10 cellular contexts compared by ENCODE assay signal in the genomic region with DNA sequence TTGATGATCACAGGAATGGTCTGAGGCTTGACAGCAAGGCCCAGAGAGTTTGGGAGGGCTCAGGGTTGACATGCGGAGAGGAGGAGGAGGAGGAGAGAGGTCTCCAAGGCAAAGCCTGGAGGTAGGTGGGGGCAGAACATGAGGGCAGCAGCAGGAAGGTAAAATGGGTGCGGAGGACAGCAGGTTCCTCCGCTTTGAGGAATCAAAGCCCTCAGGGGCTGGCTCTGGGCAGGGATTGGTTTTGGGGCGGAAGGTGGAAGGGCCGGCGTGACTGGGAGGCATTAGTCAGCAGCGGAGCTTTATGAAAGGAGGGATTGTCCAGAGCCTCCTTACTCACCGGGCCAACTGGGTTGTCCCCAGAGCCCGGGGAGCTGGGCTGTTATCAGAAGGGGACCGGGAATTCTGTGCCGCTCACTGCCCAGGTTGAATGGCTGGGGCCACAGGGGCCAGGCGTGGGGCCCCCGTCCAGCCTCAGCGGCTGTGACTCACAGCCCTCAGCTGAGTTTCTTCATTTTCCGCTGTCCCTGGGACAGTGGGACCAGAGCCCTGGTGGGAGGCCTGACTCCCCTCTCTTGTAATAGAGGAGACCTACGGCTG. TPM values are rescaled to one million over a fixed set of nuclear protein-coding genes. Genes with fewer than 3 reads are reported as not detected.
A peak's percentile ranks its signal among the peaks of the same experiment; 100 is the strongest.
DNase-seq lines count a peak whose midpoint lies in the region; ATAC-seq and TF ChIP-seq lines count a peak whose summit lies in the region.
"Had no signal": no experiment of that assay in that cellular context is flagged by ENCODE, and none has a peak within 500 bp of the region (broad histone marks: within the 10 kb centered on the region; RNA-seq: fewer than 3 reads in every experiment).

No MANE protein-coding gene starts in this region.

- H3K4me1 Mint-ChIP-seq in H9, result peaks cover 34 to 41% of the 10 kb centered on the region in 2 experiments

- no peaks in the 10 kb centered on the region for H3K23me2 ChIP-seq in H9 (ENCODE audit: insufficient read length, low read depth, low read length, poor library complexity, severe bottlenecking)

- H3K4me1 ChIP-seq in H9 (ENCODE audit: insufficient read depth, low read length) (peaks cover 6% of the 10 kb centered on the region; the same call in 1 of the 2 replicates), spleen (peaks cover 18 to 72% (median 40%) of the 10 kb centered on the region in 6 donors), esophagus squamous epithelium (peaks cover 16 to 80% (median 47%) of the 10 kb centered on the region in 3 donors)

- H2BK120ac ChIP-seq in H9 (ENCODE audit: low read depth, low read length, poor library complexity, severe bottlenecking), result no peak overlapping the region

- H3K27ac Mint-ChIP-seq in H9, result no peak overlapping the region; a peak in 2 of 7 replicates
- H3K27ac Mint-ChIP-seq: activated T-helper 2 cell treated with anti-CD3 and anti-CD28 coated beads, Interferon-gamma antibody, Interleukin-2, Interleukin-4, amounts not matched to agents 10 μg/mL and 5 μg/mL and 100 μg/mL, durations not matched to agents 14 hours and 24 hours and 36 hours had no signal

- H4K20me1 ChIP-seq in H9 (ENCODE audit: control insufficient read depth, insufficient read depth, insufficient read length), result no peaks in the 10 kb centered on the region

- no peak overlapping the region for H3K23ac ChIP-seq in H9 (ENCODE audit: insufficient read length, low read depth, low read length)

- no peak overlapping the region for H2BK5ac ChIP-seq in H9 (ENCODE audit: insufficient read length, low read length)

- H3K36me3 Mint-ChIP-seq in H9 (ENCODE audit: insufficient read depth in 1 of 3, low read depth in 3 of 3), result no peaks in the 10 kb centered on the region

- no peak overlapping the region for H4K91ac ChIP-seq in H9 (ENCODE audit: insufficient read length, low read depth, low read length)

- H3K27ac ChIP-seq in H9 (ENCODE audit: insufficient read length, low read depth, low read length), result no peak overlapping the region
- H3K27ac ChIP-seq in spleen, result peak overlapping the region in 2 of 8 donors; percentile 71 to 75
- peak overlapping the region in 2 of 4 donors; percentile 62 to 75 for H3K27ac ChIP-seq in esophagus squamous epithelium

- TF ChIP-seq POLR2A in spleen (IDR thresholded peaks at IDR 0.05) (no peak), esophagus squamous epithelium (IDR thresholded peaks at IDR 0.05) (no peak)

- no peak overlapping the region for H3K14ac ChIP-seq in H9 (ENCODE audit: insufficient read depth, low read length)

- H3K18ac ChIP-seq in H9 (ENCODE audit: insufficient read length, low read depth, low read length), result no peak overlapping the region

- H3K79me2 ChIP-seq in H9 (ENCODE audit: insufficient read depth, low read length), result no peaks in the 10 kb centered on the region

- H2AFZ ChIP-seq in H9 (ENCODE audit: low read length), result no peak overlapping the region

- no peak overlapping the region for H4K8ac ChIP-seq in H9 (replicated peaks; ENCODE audit: insufficient read length, low read depth, low read length)

- H3K4me3 Mint-ChIP-seq in H9, result no peak overlapping the region

- no peak overlapping the region for H2BK12ac ChIP-seq in H9 (ENCODE audit: insufficient read length, low read depth, low read length)

- no CpG with 5 or more reads among the region's 16 CpGs for WGBS in H9 (ENCODE audit: extremely low coverage, insufficient read length, low lambda C conversion rate)
- 89 to 97% (median 92%) methylated on average over 15 to 16 of the region's 16 CpGs for WGBS in spleen, 5 donors
- WGBS in esophagus squamous epithelium, 2 donors, result 65 to 68% methylated on average over 11 to 12 of the region's 16 CpGs

- no peak overlapping the region for H3T11ph ChIP-seq in H9 (ENCODE audit: low read length)

- no peaks in the 10 kb centered on the region for H3K9me3 ChIP-seq in H9 (ENCODE audit: control insufficient read depth, low read depth, low read length)
- no peaks in the 10 kb centered on the region for H3K9me3 ChIP-seq in spleen
- no peaks in the 10 kb centered on the region for H3K9me3 ChIP-seq in esophagus squamous epithelium

- H3K4me2 ChIP-seq in H9 (ENCODE audit: insufficient read depth, insufficient read length, low read length), result no peak overlapping the region

- no peak overlapping the region for H3K56ac ChIP-seq in H9 (ENCODE audit: insufficient read length, low read depth, low read length)

- no peaks in the 10 kb centered on the region; a peak in 1 of 5 replicates for H3K9me3 Mint-ChIP-seq in H9
- H3K9me3 Mint-ChIP-seq: activated T-helper 2 cell treated with anti-CD3 and anti-CD28 coated beads, Interferon-gamma antibody, Interleukin-2, Interleukin-4, amounts not matched to agents 10 μg/mL and 5 μg/mL and 100 μg/mL, durations not matched to agents 14 hours and 24 hours and 36 hours had no signal

- no peak overlapping the region for H3K9ac ChIP-seq in H9 (ENCODE audit: extremely low read depth, insufficient read length, low read length)

- H3K4ac ChIP-seq in H9 (ENCODE audit: low read depth, low read length), result no peak overlapping the region

- no peaks in the 10 kb centered on the region; the same call in 1 of the 2 replicates for H3K27me3 ChIP-seq in H9 (ENCODE audit: insufficient read depth, low read length)
- no peaks in the 10 kb centered on the region for H3K27me3 ChIP-seq in spleen (replicated peaks in 1 of 7)
- H3K27me3 ChIP-seq in esophagus squamous epithelium, result peaks cover 0 to 15% (median 0%) of the 10 kb centered on the region in 4 donors

- no peaks in the 10 kb centered on the region for H3K79me1 ChIP-seq in H9 (ENCODE audit: insufficient read depth, low read depth, low read length, poor library complexity, severe bottlenecking)

- no peak overlapping the region for H2AK5ac ChIP-seq in H9 (ENCODE audit: insufficient read length, low read length)

- TF ChIP-seq CTCF in H9 (conservative IDR thresholded peaks at IDR 0.05) (no peak), spleen (IDR thresholded peaks at IDR 0.05 in 8 of 11, conservative IDR thresholded peaks at IDR 0.05 in 3 of 11) (no peak), esophagus squamous epithelium (IDR thresholded peaks at IDR 0.05) (no peak)

- peaks cover 16% of the 10 kb centered on the region for H3K27me3 Mint-ChIP-seq in H9 (ENCODE audit: low read depth)

- no peak overlapping the region for H2BK20ac ChIP-seq in H9 (ENCODE audit: low read depth, low read length, poor library complexity, severe bottlenecking)

- no peaks in the 10 kb centered on the region for H3K36me3 ChIP-seq in spleen
- H3K36me3 ChIP-seq in esophagus squamous epithelium, result no peaks in the 10 kb centered on the region

- no peak overlapping the region for H4K5ac ChIP-seq in H9 (ENCODE audit: insufficient read length, low read depth, low read length)

- ATAC-seq in HG03460 (IDR thresholded peaks at IDR 0.05; ENCODE audit: unreplicated experiment) (no peak), HG03175 (IDR thresholded peaks at IDR 0.05; ENCODE audit: unreplicated experiment) (no peak)

- H3K4me3 ChIP-seq in spleen (no peak overlapping the region), esophagus squamous epithelium (no peak overlapping the region)
- H3K4me3 ChIP-seq: lung had no signal

- intact Hi-C loops in spleen (cut with DNase I; ENCODE audit: low total_unique reads) (no loop called here), esophagus squamous epithelium (cut with DNase I) (no loop called here)

- no peak overlapping the region for H2BK15ac ChIP-seq in H9 (ENCODE audit: low read depth, low read length)

- DNase-seq in H9 (peak; percentile 54), SW 1271 (lab: John Stamatoyannopoulos, UW) (peak; percentile 27 to 62), hypothalamus (lab: John Stamatoyannopoulos, UW) (peak in 27 of 51 donors; percentile 8 to 76 (median 43)), spleen (peak; percentile 27), esophagus squamous epithelium (lab: John Stamatoyannopoulos, UW) (no peak)
- DNase-seq in activated CD4-positive, CD25-positive, alpha-beta regulatory T cell treated with anti-CD3 and anti-CD28 coated beads, Interleukin-2, amount 50 U/mL, for 72 hours, result no peak

RNA-seq across cellular contexts. Expression of a gene that starts 36.2 kb away (rescaled TPM):
- total RNA-seq in H9 (2021) (4.3 and 6.1 TPM in 2 replicates), spleen (1 to 10 TPM in 3 of 7 donors, under 1 TPM in 2, not detected in 2; 0.32 to 3.2 (median 2.3) TPM), esophagus squamous epithelium (under 1 TPM; 0.08 to 0.76 (median 0.10) TPM)
- under 1 TPM; 0.21 to 0.77 (median 0.24) TPM for polyA plus RNA-seq in spleen

RNA-seq across cellular contexts. Expression of a gene that starts 56.3 kb away (rescaled TPM):
- total RNA-seq in H9 (2021), result not detected in 2 replicates
- 10 to 100 TPM in 2 of 7 donors, 1 to 10 TPM in 5; 2.1 to 16.8 (median 4.5) TPM for total RNA-seq in spleen
- polyA plus RNA-seq in spleen, result 1 to 10 TPM; 1.2 to 2.1 (median 1.7) TPM
- total RNA-seq in esophagus squamous epithelium, result 1 to 10 TPM in 1 of 4 donors, under 1 TPM in 2, not detected in 1; 0.19 to 5.7 (median 0.19) TPM

Comparison
In these comparisons a context has a peak if more than half of its experiments do, and no peak if none do; other contexts are left out.
1. DNase-seq: peak in H9 (single experiment), SW 1271 (2 of 2), hypothalamus (27 of 51) and spleen (single experiment); none in esophagus squamous epithelium (single experiment) and activated CD4-positive, CD25-positive, alpha-beta regulatory T cell treated with anti-CD3 and anti-CD28 coated beads, Interleukin-2, amount 50 U/mL, for 72 hours (single experiment).